14 cellular contexts compared by ENCODE assay signal in genomic region chr13:79909664-79910063, GRCh38.
A peak's percentile ranks its signal among the peaks of the same experiment; 100 is the strongest.
DNase-seq lines count a peak whose midpoint lies in the region; ATAC-seq and TF ChIP-seq lines count a peak whose summit lies in the region.
"Had no signal": no experiment of that assay in that cellular context is flagged by ENCODE, and none has a peak within 500 bp of the region (broad histone marks: within the 10 kb centered on the region; RNA-seq: fewer than 3 reads in every experiment).

No MANE protein-coding gene starts in this region.

- H3K27me3 ChIP-seq in kidney epithelial cell (ENCODE audit: control insufficient read depth, insufficient read depth, low read length) = no peaks in the 10 kb centered on the region
- H3K27me3 ChIP-seq: BE2C had no signal

- no peaks in the 10 kb centered on the region for H3K27me3 Mint-ChIP-seq in nephron (ENCODE audit: low read depth)
- no peaks in the 10 kb centered on the region for H3K27me3 Mint-ChIP-seq in CD14-positive monocyte (ENCODE audit: low read depth in 3 of 3)
- H3K27me3 Mint-ChIP-seq: CD4-positive, alpha-beta T cell had no signal

- ATAC-seq in HG03135 (IDR thresholded peaks at IDR 0.05; ENCODE audit: unreplicated experiment) = no peak
- ATAC-seq in GM18498 (IDR thresholded peaks at IDR 0.05; ENCODE audit: unreplicated experiment) = no peak
- ATAC-seq: GM23338, HCT116 had no signal

- peak overlapping the region; percentile 27 to 42 (median 31) for H3K27ac Mint-ChIP-seq in nephron
- no peak overlapping the region for H3K27ac Mint-ChIP-seq in CD14-positive monocyte
- H3K27ac Mint-ChIP-seq: CD4-positive, alpha-beta T cell; GM23338 had no signal

- H3K4me1 Mint-ChIP-seq in nephron (peaks cover 54% of the 10 kb centered on the region), CD14-positive monocyte (peaks cover 13% of the 10 kb centered on the region)

- intact Hi-C loops in CD14-positive monocyte (cut with micrococcal nuclease) = no loop called here

- H3K4me3 ChIP-seq in kidney epithelial cell (ENCODE audit: low read depth, low read length) = no peak overlapping the region
- H3K4me3 ChIP-seq: GM23338 had no signal

- TF ChIP-seq CTCF in kidney epithelial cell (IDR thresholded peaks at IDR 0.05; ENCODE audit: insufficient read depth, low read length, poor library complexity, severe bottlenecking) = no peak
- no peak for TF ChIP-seq CTCF in nephron (IDR thresholded peaks at IDR 0.05; ENCODE audit: unreplicated experiment in 3 of 3)
- no peak for TF ChIP-seq CTCF in CD14-positive monocyte (IDR thresholded peaks at IDR 0.05)
- no peak for TF ChIP-seq CTCF in GM10248 (IDR thresholded peaks at IDR 0.05; ENCODE audit: control extremely low read depth, extremely low read depth, low read depth, missing control alignments)

- H3K4me3 Mint-ChIP-seq in nephron (no peak overlapping the region), CD14-positive monocyte (no peak overlapping the region)
- H3K4me3 Mint-ChIP-seq: CD4-positive, alpha-beta T cell; GM23338 had no signal

- POLR2A ChIA-PET in GM10248 (lab: Yijun Ruan, JAX) = no interaction called here

- H3K9me3 Mint-ChIP-seq in nephron = no peaks in the 10 kb centered on the region
- H3K9me3 Mint-ChIP-seq in CD14-positive monocyte = peaks cover 0 to 3% (median 0%) of the 10 kb centered on the region in 7 donors
- H3K9me3 Mint-ChIP-seq: CD4-positive, alpha-beta T cell; GM23338 had no signal

- H3K36me3 Mint-ChIP-seq in nephron (ENCODE audit: low read depth) (no peaks in the 10 kb centered on the region), CD14-positive monocyte (no peaks in the 10 kb centered on the region)

- peak; percentile 54 for DNase-seq in kidney epithelial cell (ENCODE audit: low read depth)
- DNase-seq in left kidney (ENCODE audit: low read depth, low spot score) = peak; percentile 93
- DNase-seq in CD14-positive monocyte (ENCODE audit: low spot score) = no peak
- DNase-seq in GM10248 (ENCODE audit: extremely low spot score) = no peak
- DNase-seq: ACHN; BE2C; C1 segment of cervical spinal cord; Caco-2; CD4-positive, alpha-beta T cell had no signal

- H3K36me3 ChIP-seq in kidney epithelial cell (ENCODE audit: control insufficient read depth, insufficient read depth, low read length) = no peaks in the 10 kb centered on the region
- H3K36me3 ChIP-seq: BE2C had no signal

- CTCF ChIA-PET in GM10248 (lab: Yijun Ruan, JAX) = interaction anchor here (1.3 kb wide), 1 partner anchor 9 kb away, joined by 3 read pairs; no protein-coding TSS in a partner anchor

Comparison
In these comparisons a context has a peak if more than half of its experiments do, and no peak if none do; other contexts are left out.
1. DNase-seq: peak in kidney epithelial cell (single experiment) and left kidney (single experiment); none in CD14-positive monocyte (single experiment) and GM10248 (single experiment).
2. H3K27ac Mint-ChIP-seq: peak in nephron (3 of 3); none in CD14-positive monocyte (0 of 7).